8 cellular contexts compared by ENCODE assay signal in the genomic region with DNA sequence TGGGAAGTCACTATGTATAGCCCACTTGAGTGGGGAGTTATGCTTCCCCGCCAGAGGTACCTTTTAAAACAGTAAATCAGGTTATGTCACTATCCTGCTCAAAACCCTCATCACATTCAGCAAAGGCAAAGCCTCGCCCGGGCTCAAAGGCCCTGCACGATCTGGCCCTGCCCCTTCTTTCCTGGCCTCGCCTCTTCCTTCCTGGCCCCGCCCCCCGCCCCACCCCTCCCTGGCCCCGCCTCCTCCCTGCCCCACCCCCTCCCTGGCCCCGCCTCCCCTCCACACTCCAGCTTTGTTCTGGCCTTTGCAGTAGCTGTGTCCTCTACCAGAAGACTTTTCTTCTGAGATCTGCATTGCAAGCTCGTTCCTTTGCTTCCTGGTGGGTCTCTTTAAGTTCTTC. TPM values are rescaled to one million over a fixed set of nuclear protein-coding genes. Genes with fewer than 3 reads are reported as not detected.
DNase-seq lines count a peak whose midpoint lies in the region; ATAC-seq and TF ChIP-seq lines count a peak whose summit lies in the region.

No MANE protein-coding gene starts in this region.

- no peak overlapping the region for H3K27ac Mint-ChIP-seq in MCF 10A (ENCODE audit: low read depth, unreplicated experiment)
- H3K27ac Mint-ChIP-seq in effector memory CD8-positive, alpha-beta T cell, result no peak overlapping the region

- no peaks in the 10 kb centered on the region for H3K36me3 ChIP-seq in breast epithelium

- no peaks in the 10 kb centered on the region for H3K9me3 Mint-ChIP-seq in MCF 10A (ENCODE audit: unreplicated experiment)
- H3K9me3 Mint-ChIP-seq in effector memory CD8-positive, alpha-beta T cell, result no peaks in the 10 kb centered on the region

- no peaks in the 10 kb centered on the region for H3K4me1 ChIP-seq in breast epithelium

- H3K4me3 Mint-ChIP-seq in MCF 10A (ENCODE audit: unreplicated experiment), result no peak overlapping the region
- H3K4me3 Mint-ChIP-seq in effector memory CD8-positive, alpha-beta T cell, result no peak overlapping the region

- no peak overlapping the region for H3K27ac ChIP-seq in breast epithelium

- H3K9me3 ChIP-seq in breast epithelium, result no peaks in the 10 kb centered on the region

- no TSS peak for BruUV-seq in MCF 10A (replicated peaks; lab: Mats Ljungman, UMichigan)

- intact Hi-C loops in MCF 10A (cut with micrococcal nuclease) (no loop called here), breast epithelium (cut with DNase I; ENCODE audit: low total_unique reads) (no loop called here)

- TF ChIP-seq CTCF in MCF 10A (IDR thresholded peaks at IDR 0.05; ENCODE audit: unreplicated experiment) (no peak), breast epithelium (IDR thresholded peaks at IDR 0.05) (no peak)

- POLR2A ChIA-PET in MCF 10A (lab: Yijun Ruan, JAX), result no interaction called here

- H3K36me3 Mint-ChIP-seq in MCF 10A (ENCODE audit: insufficient read depth, unreplicated experiment), result peaks cover 5% of the 10 kb centered on the region
- no peaks in the 10 kb centered on the region for H3K36me3 Mint-ChIP-seq in effector memory CD8-positive, alpha-beta T cell (ENCODE audit: insufficient read depth)

- TF ChIP-seq POLR2A in breast epithelium (IDR thresholded peaks at IDR 0.05), result no peak

- DNase-seq in MCF 10A (ENCODE audit: unreplicated experiment) (peak; percentile 56), breast epithelium (ENCODE audit: low spot score in 2 of 2) (no peak), SW480 (ENCODE audit: low spot score) (peak; percentile 50), NCI-H2081 treated with DMSO at 0.1 percent for 48 hours (lab: John Stamatoyannopoulos, UW) (no peak)
- DNase-seq in effector memory CD8-positive, alpha-beta T cell, result no peak
- peak; percentile 12 to 27 (median 19) for DNase-seq in stimulated activated CD4-positive, alpha-beta T cell treated with anti-CD3 and anti-CD28 coated beads, Interleukin-12 subunit alpha, Interleukin-12 subunit beta, amount 100 ng/mL, for 48 hours (ENCODE audit: low read depth in 2 of 3, low spot score in 1 of 3)

- H3K4me1 Mint-ChIP-seq in MCF 10A (ENCODE audit: insufficient read depth, unreplicated experiment), result peaks cover 8% of the 10 kb centered on the region
- peaks cover 0 to 4% of the 10 kb centered on the region in 2 donors for H3K4me1 Mint-ChIP-seq in effector memory CD8-positive, alpha-beta T cell (ENCODE audit: low read depth in 2 of 2)

- ATAC-seq in effector memory CD8-positive, alpha-beta T cell (replicated peaks), result peak; percentile 50
- ATAC-seq in HG02759 (IDR thresholded peaks at IDR 0.05; ENCODE audit: unreplicated experiment) (no peak), GM21717 (IDR thresholded peaks at IDR 0.05; ENCODE audit: unreplicated experiment) (no peak)

- CTCF ChIA-PET in MCF 10A (lab: Yijun Ruan, JAX), result interaction anchor here (0.7 kb wide), 1 partner anchor 9 kb away, joined by 3 read pairs; no protein-coding TSS in a partner anchor

- H3K4me3 ChIP-seq in breast epithelium, result no peak overlapping the region

- no peaks in the 10 kb centered on the region for H3K27me3 ChIP-seq in breast epithelium

- H3K27me3 Mint-ChIP-seq in MCF 10A (ENCODE audit: insufficient read depth, unreplicated experiment), result no peaks in the 10 kb centered on the region
- peaks cover 6 to 24% of the 10 kb centered on the region in 2 donors for H3K27me3 Mint-ChIP-seq in effector memory CD8-positive, alpha-beta T cell

RNA-seq across cellular contexts. Expression of a gene that starts 6.6 kb away (rescaled TPM):
- total RNA-seq in MCF 10A (2022), result not detected in 2 replicates
- total RNA-seq in breast epithelium, result under 1 TPM in 1 of 3 donors, not detected in 2; 0.33 TPM

RNA-seq across cellular contexts. Expression of a gene that starts 35.7 kb away (rescaled TPM):
- 60.2 and 64.8 TPM in 2 replicates for total RNA-seq in MCF 10A (2022)
- total RNA-seq in breast epithelium, result 10 to 100 TPM; 56.0 to 86.9 (median 74.7) TPM

Comparison
In these comparisons a context has a peak if more than half of its experiments do, and no peak if none do; other contexts are left out.
1. DNase-seq: peak in MCF 10A (single experiment), SW480 (single experiment) and stimulated activated CD4-positive, alpha-beta T cell treated with anti-CD3 and anti-CD28 coated beads, Interleukin-12 subunit alpha, Interleukin-12 subunit beta, amount 100 ng/mL, for 48 hours (3 of 3); none in breast epithelium (0 of 2), effector memory CD8-positive, alpha-beta T cell (0 of 3) and NCI-H2081 treated with DMSO at 0.1 percent for 48 hours (single experiment).